20 cellular contexts compared by ENCODE assay signal in genomic region chr4:2359591-2360390, GRCh38. TPM values are rescaled to one million over a fixed set of nuclear protein-coding genes. Genes with fewer than 3 reads are reported as not detected.
"Had no signal": no experiment of that assay in that cellular context is flagged by ENCODE, and none has a peak within 500 bp of the region (broad histone marks: within the 10 kb centered on the region; RNA-seq: fewer than 3 reads in every experiment).

No MANE protein-coding gene starts in this region.

- H3K9me3 ChIP-seq: spleen, upper lobe of left lung had no signal

- ATAC-seq: activated CD8-positive, alpha-beta memory T cell treated with anti-CD3 and anti-CD28 coated beads, Interleukin-2, amount 10 ng/mL, durations not matched to agents 7 days and 5 days; activated CD8-positive, alpha-beta T cell treated with anti-CD3 and anti-CD28 coated beads for 36 hours; left ventricle myocardium superior had no signal

- H3K27ac Mint-ChIP-seq: activated CD8-positive, alpha-beta memory T cell treated with anti-CD3 and anti-CD28 coated beads, Interleukin-2, amount 10 ng/mL, durations not matched to agents 7 days and 5 days; activated CD8-positive, alpha-beta T cell treated with anti-CD3 and anti-CD28 coated beads for 36 hours; memory B cell; nephron progenitor cell; T-helper 2 cell treated with Interferon-gamma antibody and Interleukin-4, amounts not matched to agents 5 μg/mL and 100 μg/mL, for 36 hours had no signal

- H3K36me3 ChIP-seq: spleen, upper lobe of left lung had no signal

- H3K4me3 Mint-ChIP-seq: activated CD4-positive, alpha-beta T cell treated with anti-CD3 and anti-CD28 coated beads, Interleukin-2, amount 10 ng/mL, durations not matched to agents 7 days and 5 days; activated CD8-positive, alpha-beta memory T cell treated with anti-CD3 and anti-CD28 coated beads, Interleukin-2, amount 10 ng/mL, durations not matched to agents 7 days and 5 days; activated CD8-positive, alpha-beta T cell treated with anti-CD3 and anti-CD28 coated beads for 36 hours; memory B cell; T-helper 2 cell treated with Interferon-gamma antibody and Interleukin-4, amounts not matched to agents 5 μg/mL and 100 μg/mL, for 36 hours had no signal

- H3K9me3 Mint-ChIP-seq: activated CD4-positive, alpha-beta T cell treated with anti-CD3 and anti-CD28 coated beads, Interleukin-2, amount 10 ng/mL, durations not matched to agents 7 days and 5 days; activated CD8-positive, alpha-beta T cell treated with anti-CD3 and anti-CD28 coated beads for 36 hours; memory B cell; nephron progenitor cell; T-helper 2 cell treated with Interferon-gamma antibody and Interleukin-4, amounts not matched to agents 5 μg/mL and 100 μg/mL, for 36 hours had no signal

- H3K36me3 Mint-ChIP-seq: activated CD8-positive, alpha-beta memory T cell treated with anti-CD3 and anti-CD28 coated beads, Interleukin-2, amount 10 ng/mL, durations not matched to agents 7 days and 5 days; memory B cell had no signal

- H3K27me3 Mint-ChIP-seq: activated CD4-positive, alpha-beta T cell treated with anti-CD3 and anti-CD28 coated beads, Interleukin-2, amount 10 ng/mL, durations not matched to agents 7 days and 5 days; activated CD8-positive, alpha-beta memory T cell treated with anti-CD3 and anti-CD28 coated beads, Interleukin-2, amount 10 ng/mL, durations not matched to agents 7 days and 5 days; activated CD8-positive, alpha-beta T cell treated with anti-CD3 and anti-CD28 coated beads for 36 hours had no signal

- H3K27ac ChIP-seq: spleen, upper lobe of left lung, VCaP had no signal

- DNase-seq: activated CD4-positive, alpha-beta T cell treated with anti-CD3 and anti-CD28 coated beads, Interleukin-2, amount 10 ng/mL, durations not matched to agents 7 days and 5 days; activated CD4-positive, CD25-positive, alpha-beta regulatory T cell treated with anti-CD3 and anti-CD28 coated beads, Interleukin-2, amount 50 U/mL, for 72 hours; activated CD8-positive, alpha-beta memory T cell treated with anti-CD3 and anti-CD28 coated beads, Interleukin-2, amount 10 ng/mL, durations not matched to agents 7 days and 5 days; activated CD8-positive, alpha-beta T cell treated with anti-CD3 and anti-CD28 coated beads for 36 hours; activated naive CD4-positive, alpha-beta T cell treated with Interleukin-2 at 50 U/mL for 16 hours; amygdala; dermis blood vessel endothelial cell; effector CD8-positive, alpha-beta T cell; foreskin melanocyte; left ventricle myocardium superior; nephron progenitor cell; occipital lobe; spleen; stimulated activated CD4-positive, alpha-beta T cell treated with anti-CD3 and anti-CD28 coated beads, Interleukin-4, amount 100 ng/mL, for 1 hour; stimulated activated naive CD4-positive, alpha-beta T cell treated with Interleukin-2 at 50 U/mL for 16 hours; upper lobe of left lung had no signal

- H3K27me3 ChIP-seq: upper lobe of left lung had no signal

- H3K4me3 ChIP-seq: spleen, upper lobe of left lung had no signal

RNA-seq across cellular contexts. Expression of gene CFAP99, which starts 59.0 kb away (rescaled TPM):
- total RNA-seq: activated CD4-positive, alpha-beta T cell treated with anti-CD3 and anti-CD28 coated beads, Interleukin-2, amount 10 ng/mL, durations not matched to agents 7 days and 5 days; activated CD8-positive, alpha-beta memory T cell treated with anti-CD3 and anti-CD28 coated beads, Interleukin-2, amount 10 ng/mL, durations not matched to agents 7 days and 5 days; activated CD8-positive, alpha-beta T cell treated with anti-CD3 and anti-CD28 coated beads for 36 hours; endothelial cell of umbilical vein; left ventricle myocardium superior; occipital lobe had no signal
